ENCODE assay signal across 8 cellular contexts in genomic region chr3:15805756-15806266, GRCh38. TPM values are rescaled to one million over a fixed set of nuclear protein-coding genes. Genes with fewer than 3 reads are reported as not detected.
DNase-seq lines count a peak whose midpoint lies in the region; ATAC-seq, FAIRE-seq and TF ChIP-seq lines count a peak whose summit lies in the region.

No MANE protein-coding gene starts in this region.

- peaks cover 10% of the 10 kb centered on the region for H3K36me3 Mint-ChIP-seq in activated CD8-positive, alpha-beta T cell treated with anti-CD3 and anti-CD28 coated beads for 36 hours (ENCODE audit: low read depth)
- peaks cover 6% of the 10 kb centered on the region for H3K36me3 Mint-ChIP-seq in activated CD8-positive, alpha-beta T cell treated with anti-CD3 and anti-CD28 coated beads, Interleukin-2, amount 10 ng/mL, durations not matched to agents 7 days and 5 days (ENCODE audit: low read depth)

- H3K27ac ChIP-seq in SJCRH30 = no peak overlapping the region
- no peak overlapping the region for H3K27ac ChIP-seq in effector memory CD4-positive, alpha-beta T cell (ENCODE audit: insufficient read depth, low read length, poor library complexity, severe bottlenecking)

- H3K4me3 Mint-ChIP-seq in activated CD8-positive, alpha-beta T cell treated with anti-CD3 and anti-CD28 coated beads for 36 hours = no peak overlapping the region
- H3K4me3 Mint-ChIP-seq in activated CD8-positive, alpha-beta T cell treated with anti-CD3 and anti-CD28 coated beads, Interleukin-2, amount 10 ng/mL, durations not matched to agents 7 days and 5 days = no peak overlapping the region

- no peaks in the 10 kb centered on the region for H3K27me3 Mint-ChIP-seq in activated CD8-positive, alpha-beta T cell treated with anti-CD3 and anti-CD28 coated beads for 36 hours
- H3K27me3 Mint-ChIP-seq in activated CD8-positive, alpha-beta T cell treated with anti-CD3 and anti-CD28 coated beads, Interleukin-2, amount 10 ng/mL, durations not matched to agents 7 days and 5 days (ENCODE audit: low read depth) = no peaks in the 10 kb centered on the region

- CTCF ChIA-PET in activated CD8-positive, alpha-beta T cell treated with anti-CD3 and anti-CD28 coated beads for 36 hours (lab: Charles Lee) = interaction anchor here (0.8 to 1.1 kb wide), 2 partner anchors 175 kb away, joined by 3 to 4 read pairs; no protein-coding TSS in a partner anchor
- CTCF ChIA-PET in activated CD8-positive, alpha-beta T cell treated with anti-CD3 and anti-CD28 coated beads, Interleukin-2, amount 10 ng/mL, durations not matched to agents 7 days and 5 days (lab: Charles Lee) = interaction anchor here (8.0 to 9.7 kb wide), 2 partner anchors 7 to 174 kb away, joined by 72 to 207 read pairs; partner anchors contain the start of gene ANKRD28

- no peak for FAIRE-seq in RCC 7860 (lab: Jason Lieb, UNC)

- intact Hi-C loops in activated CD8-positive, alpha-beta T cell treated with anti-CD3 and anti-CD28 coated beads for 36 hours (cut with micrococcal nuclease) = no loop called here

- H3K4me1 Mint-ChIP-seq in activated CD8-positive, alpha-beta T cell treated with anti-CD3 and anti-CD28 coated beads for 36 hours (ENCODE audit: low read depth) = peaks cover 68% of the 10 kb centered on the region
- H3K4me1 Mint-ChIP-seq in activated CD8-positive, alpha-beta T cell treated with anti-CD3 and anti-CD28 coated beads, Interleukin-2, amount 10 ng/mL, durations not matched to agents 7 days and 5 days (ENCODE audit: low read depth) = peaks cover 61% of the 10 kb centered on the region

- TF ChIP-seq CTCF in activated CD8-positive, alpha-beta T cell treated with anti-CD3 and anti-CD28 coated beads for 36 hours (IDR thresholded peaks at IDR 0.05) = no peak

- peaks cover 3% of the 10 kb centered on the region; the same call in 1 of the 2 replicates for H3K9me3 ChIP-seq in SJCRH30 (replicated peaks)
- H3K9me3 ChIP-seq in effector memory CD4-positive, alpha-beta T cell (ENCODE audit: control insufficient read depth, low read length) = no peaks in the 10 kb centered on the region

- peaks cover 2% of the 10 kb centered on the region; the same call in 1 of the 2 replicates for H3K4me1 ChIP-seq in SJCRH30
- H3K4me1 ChIP-seq in effector memory CD4-positive, alpha-beta T cell (ENCODE audit: control insufficient read depth, insufficient read depth, low read length, poor library complexity, severe bottlenecking) = peaks cover 12% of the 10 kb centered on the region

- POLR2A ChIA-PET in activated CD8-positive, alpha-beta T cell treated with anti-CD3 and anti-CD28 coated beads for 36 hours (lab: Charles Lee) = interaction anchor here (0.6 to 1.1 kb wide), 3 partner anchors 9 to 1192 kb away, joined by 3 read pairs; partner anchors contain the start of genes BTD and HACL1
- POLR2A ChIA-PET in activated CD8-positive, alpha-beta T cell treated with anti-CD3 and anti-CD28 coated beads, Interleukin-2, amount 10 ng/mL, durations not matched to agents 7 days and 5 days (lab: Charles Lee) = interaction anchor here (3.9 kb wide), 1 partner anchor 9 kb away, joined by 19 read pairs; the partner anchor contains the start of gene ANKRD28

- no peak overlapping the region for H3K4me3 ChIP-seq in SJCRH30
- H3K4me3 ChIP-seq in effector memory CD4-positive, alpha-beta T cell (ENCODE audit: insufficient read depth, low read depth, low read length, poor library complexity, severe bottlenecking) = no peak overlapping the region

- H3K9me3 Mint-ChIP-seq in activated CD8-positive, alpha-beta T cell treated with anti-CD3 and anti-CD28 coated beads for 36 hours = peaks cover 5% of the 10 kb centered on the region
- no peaks in the 10 kb centered on the region for H3K9me3 Mint-ChIP-seq in activated CD8-positive, alpha-beta T cell treated with anti-CD3 and anti-CD28 coated beads, Interleukin-2, amount 10 ng/mL, durations not matched to agents 7 days and 5 days (ENCODE audit: insufficient read depth)

- H3K27me3 ChIP-seq in SJCRH30 = no peaks in the 10 kb centered on the region
- H3K27me3 ChIP-seq in effector memory CD4-positive, alpha-beta T cell (replicated peaks; ENCODE audit: control insufficient read depth, insufficient read depth, low read length, poor library complexity, severe bottlenecking) = no peaks in the 10 kb centered on the region

- H3K27ac Mint-ChIP-seq in activated CD8-positive, alpha-beta T cell treated with anti-CD3 and anti-CD28 coated beads for 36 hours = peak overlapping the region; percentile 54
- no peak overlapping the region for H3K27ac Mint-ChIP-seq in activated CD8-positive, alpha-beta T cell treated with anti-CD3 and anti-CD28 coated beads, Interleukin-2, amount 10 ng/mL, durations not matched to agents 7 days and 5 days

- DNase-seq in activated CD8-positive, alpha-beta T cell treated with anti-CD3 and anti-CD28 coated beads for 36 hours = no peak
- no peak for DNase-seq in activated CD8-positive, alpha-beta T cell treated with anti-CD3 and anti-CD28 coated beads, Interleukin-2, amount 10 ng/mL, durations not matched to agents 7 days and 5 days
- peak; percentile 20 for DNase-seq in RCC 7860 (ENCODE audit: low spot score)
- peak; percentile 9 for DNase-seq in glomerular visceral epithelial cell (ENCODE audit: extremely low spot score)
- no peak for DNase-seq in foreskin melanocyte
- DNase-seq in SJCRH30 = no peak
- DNase-seq in effector memory CD4-positive, alpha-beta T cell = no peak

- ATAC-seq in activated CD8-positive, alpha-beta T cell treated with anti-CD3 and anti-CD28 coated beads for 36 hours = peak; percentile 38
- no peak for ATAC-seq in activated CD8-positive, alpha-beta T cell treated with anti-CD3 and anti-CD28 coated beads, Interleukin-2, amount 10 ng/mL, durations not matched to agents 7 days and 5 days
- ATAC-seq in HG02943 (IDR thresholded peaks at IDR 0.05; ENCODE audit: low read depth, unreplicated experiment) = peak; percentile 61

- H3K36me3 ChIP-seq in SJCRH30 = no peaks in the 10 kb centered on the region
- H3K36me3 ChIP-seq in effector memory CD4-positive, alpha-beta T cell (ENCODE audit: control insufficient read depth, insufficient read depth, low read length) = no peaks in the 10 kb centered on the region

RNA-seq across cellular contexts. Expression of gene ANKRD28, which starts 8.0 kb away (rescaled TPM):
- 10 to 100 TPM; 32.9 to 35.3 TPM for total RNA-seq in activated CD8-positive, alpha-beta T cell treated with anti-CD3 and anti-CD28 coated beads for 36 hours
- total RNA-seq in activated CD8-positive, alpha-beta T cell treated with anti-CD3 and anti-CD28 coated beads, Interleukin-2, amount 10 ng/mL, durations not matched to agents 7 days and 5 days = 10 to 100 TPM; 30.7 to 37.7 TPM
- 26.4 and 28.8 TPM in 2 replicates for total RNA-seq in SJCRH30 (2014; rRNA removed; shearing (Covaris generic))

Comparison
In these comparisons a context has a peak if more than half of its experiments do, and no peak if none do; other contexts are left out.
1. DNase-seq: peak in RCC 7860 (single experiment) and glomerular visceral epithelial cell (single experiment); none in activated CD8-positive, alpha-beta T cell treated with anti-CD3 and anti-CD28 coated beads for 36 hours (single experiment), activated CD8-positive, alpha-beta T cell treated with anti-CD3 and anti-CD28 coated beads, Interleukin-2, amount 10 ng/mL, durations not matched to agents 7 days and 5 days (single experiment), foreskin melanocyte (single experiment), SJCRH30 (0 of 2) and effector memory CD4-positive, alpha-beta T cell (0 of 3).